Comparison of ENCODE assay signal across 1 cellular context in genomic region chr7:76220185-76221057, GRCh38.
TF ChIP-seq lines count a peak whose summit lies in the region.

No MANE protein-coding gene starts in this region.

TF ChIP-seq in GM23338, 12 proteins besides CTCF, POLR2A, EP300 and RAD21 (continued from another document):
- TF ChIP-seq ZNF462 (CRISPR knock-in tag; IDR thresholded peaks at IDR 0.05) (no peak), NANOG (IDR thresholded peaks at IDR 0.05; ENCODE audit: borderline replicate concordance) (no peak), JUNB (IDR thresholded peaks at IDR 0.05; ENCODE audit: unreplicated experiment) (no peak), ZNF331 (CRISPR knock-in tag; IDR thresholded peaks at IDR 0.05; ENCODE audit: low read depth) (no peak), ETS1 (IDR thresholded peaks at IDR 0.05) (no peak)
